In genomic region chr1:10032590-10033358, GRCh38 we compare ENCODE assay signal across 1 cellular context.
TF ChIP-seq lines count a peak whose summit lies in the region.

Gene UBE4B, plus strand, starts transcription at chr1:10032958. Its CDS starts 713 bp downstream, at chr1:10033671.

TF ChIP-seq in HEK293, 187 proteins besides CTCF, POLR2A, EP300 and RAD21 (continued from another document):
- TF ChIP-seq TSHZ1 (tag by site-specific recombination; IDR thresholded peaks at IDR 0.05; ENCODE audit: borderline replicate concordance) (no peak), ZFP37 (tag by site-specific recombination; IDR thresholded peaks at IDR 0.05) (no peak; the same call in 1 of the 2 replicates), ZNF350 (tag by site-specific recombination; IDR thresholded peaks at IDR 0.05) (no peak), ZNF266 (tag by site-specific recombination; IDR thresholded peaks at IDR 0.05; ENCODE audit: low read depth) (no peak), ZNF362 (tag by site-specific recombination; IDR thresholded peaks at IDR 0.05) (no peak), ZBTB7A (tag by site-specific recombination; IDR thresholded peaks at IDR 0.05; ENCODE audit: low read depth) (no peak), ZNF391 (tag by site-specific recombination; IDR thresholded peaks at IDR 0.05; ENCODE audit: borderline replicate concordance, low read depth) (peak; percentile 40), KLF10 (tag by site-specific recombination; IDR thresholded peaks at IDR 0.05) (peak; percentile 93), ZNF692 (tag by site-specific recombination; IDR thresholded peaks at IDR 0.05) (peak; percentile 91), OSR2 (tag by site-specific recombination; IDR thresholded peaks at IDR 0.05) (peak; percentile 31), ZNF404 (tag by site-specific recombination; IDR thresholded peaks at IDR 0.05) (no peak), OVOL3 (tag by site-specific recombination; IDR thresholded peaks at IDR 0.05) (no peak), ZNF555 (tag by site-specific recombination; conservative IDR thresholded peaks at IDR 0.05) (no peak), ZNF660 (tag by site-specific recombination; IDR thresholded peaks at IDR 0.05) (peak; percentile 96; the same call in 1 of the 2 replicates)
